1 cellular context compared by ENCODE assay signal in the genomic region with DNA sequence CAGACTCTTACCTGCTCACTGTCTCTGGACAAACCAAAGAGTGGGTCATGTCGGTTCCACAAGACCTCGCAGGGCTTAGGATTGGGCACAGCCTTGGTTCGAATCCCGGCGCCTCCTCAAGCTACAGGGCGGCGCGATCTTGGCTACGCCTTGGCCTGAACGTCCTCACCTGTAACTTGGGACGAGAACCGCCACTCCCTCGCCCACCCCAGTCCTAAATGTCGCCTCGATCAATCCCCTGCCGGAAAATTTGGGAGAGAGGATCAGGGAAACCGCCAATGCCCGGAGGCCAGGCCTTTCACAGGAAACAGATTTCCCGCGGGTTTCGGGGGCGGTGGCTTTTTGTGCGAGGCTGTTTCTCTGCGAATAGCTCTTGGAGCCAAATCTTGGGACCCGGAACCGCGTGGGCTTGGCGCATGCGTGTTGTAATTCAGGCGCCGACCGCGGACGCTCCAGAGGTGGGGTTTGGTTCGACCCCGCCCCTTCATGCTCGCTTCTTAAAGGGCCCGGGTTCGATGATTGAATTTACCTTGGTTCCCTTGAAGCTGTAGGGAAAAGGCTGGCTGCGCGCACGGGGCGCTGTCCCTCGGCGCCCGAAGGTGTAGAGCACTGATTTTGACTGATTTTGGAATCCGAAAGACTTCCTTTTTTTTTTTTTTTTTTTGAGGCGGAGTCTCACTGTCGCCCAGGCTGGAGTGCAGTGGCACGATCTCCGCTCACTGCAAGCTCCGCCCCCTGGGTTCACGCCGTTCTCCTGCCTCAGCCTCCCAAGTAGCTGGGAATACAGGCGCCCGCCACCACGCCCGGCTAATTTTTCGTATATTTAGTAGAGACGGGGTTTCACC.
A peak's percentile ranks its signal among the peaks of the same experiment; 100 is the strongest.
TF ChIP-seq lines count a peak whose summit lies in the region.

A gene with protein sequence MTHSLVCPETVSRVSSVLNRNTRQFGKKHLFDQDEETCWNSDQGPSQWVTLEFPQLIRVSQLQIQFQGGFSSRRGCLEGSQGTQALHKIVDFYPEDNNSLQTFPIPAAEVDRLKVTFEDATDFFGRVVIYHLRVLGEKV (minus strand): TSS at position 403 of the 845 bp plus-strand sequence. CDS start 354 bp downstream, at position 49.

TF ChIP-seq in K562, 482 proteins besides CTCF, POLR2A, EP300 and RAD21 (continued from another document and continues in another):
- TF ChIP-seq, protein P1, sequence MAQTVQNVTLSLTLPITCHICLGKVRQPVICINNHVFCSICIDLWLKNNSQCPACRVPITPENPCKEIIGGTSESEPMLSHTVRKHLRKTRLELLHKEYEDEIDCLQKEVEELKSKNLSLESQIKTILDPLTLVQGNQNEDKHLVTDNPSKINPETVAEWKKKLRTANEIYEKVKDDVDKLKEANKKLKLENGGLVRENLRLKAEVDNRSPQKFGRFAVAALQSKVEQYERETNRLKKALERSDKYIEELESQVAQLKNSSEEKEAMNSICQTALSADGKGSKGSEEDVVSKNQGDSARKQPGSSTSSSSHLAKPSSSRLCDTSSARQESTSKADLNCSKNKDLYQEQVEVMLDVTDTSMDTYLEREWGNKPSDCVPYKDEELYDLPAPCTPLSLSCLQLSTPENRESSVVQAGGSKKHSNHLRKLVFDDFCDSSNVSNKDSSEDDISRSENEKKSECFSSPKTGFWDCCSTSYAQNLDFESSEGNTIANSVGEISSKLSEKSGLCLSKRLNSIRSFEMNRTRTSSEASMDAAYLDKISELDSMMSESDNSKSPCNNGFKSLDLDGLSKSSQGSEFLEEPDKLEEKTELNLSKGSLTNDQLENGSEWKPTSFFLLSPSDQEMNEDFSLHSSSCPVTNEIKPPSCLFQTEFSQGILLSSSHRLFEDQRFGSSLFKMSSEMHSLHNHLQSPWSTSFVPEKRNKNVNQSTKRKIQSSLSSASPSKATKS (CRISPR knock-in tag; IDR thresholded peaks at IDR 0.05) = no peak
- TF ChIP-seq SIN3A (IDR thresholded peaks at IDR 0.05; ENCODE audit: borderline replicate concordance in 2 of 2, control insufficient read depth in 1 of 2, low read depth in 2 of 2, low read length in 2 of 2) = peak; percentile 34 to 68; a peak in 2 of 4 replicates
- TF ChIP-seq, protein P2, sequence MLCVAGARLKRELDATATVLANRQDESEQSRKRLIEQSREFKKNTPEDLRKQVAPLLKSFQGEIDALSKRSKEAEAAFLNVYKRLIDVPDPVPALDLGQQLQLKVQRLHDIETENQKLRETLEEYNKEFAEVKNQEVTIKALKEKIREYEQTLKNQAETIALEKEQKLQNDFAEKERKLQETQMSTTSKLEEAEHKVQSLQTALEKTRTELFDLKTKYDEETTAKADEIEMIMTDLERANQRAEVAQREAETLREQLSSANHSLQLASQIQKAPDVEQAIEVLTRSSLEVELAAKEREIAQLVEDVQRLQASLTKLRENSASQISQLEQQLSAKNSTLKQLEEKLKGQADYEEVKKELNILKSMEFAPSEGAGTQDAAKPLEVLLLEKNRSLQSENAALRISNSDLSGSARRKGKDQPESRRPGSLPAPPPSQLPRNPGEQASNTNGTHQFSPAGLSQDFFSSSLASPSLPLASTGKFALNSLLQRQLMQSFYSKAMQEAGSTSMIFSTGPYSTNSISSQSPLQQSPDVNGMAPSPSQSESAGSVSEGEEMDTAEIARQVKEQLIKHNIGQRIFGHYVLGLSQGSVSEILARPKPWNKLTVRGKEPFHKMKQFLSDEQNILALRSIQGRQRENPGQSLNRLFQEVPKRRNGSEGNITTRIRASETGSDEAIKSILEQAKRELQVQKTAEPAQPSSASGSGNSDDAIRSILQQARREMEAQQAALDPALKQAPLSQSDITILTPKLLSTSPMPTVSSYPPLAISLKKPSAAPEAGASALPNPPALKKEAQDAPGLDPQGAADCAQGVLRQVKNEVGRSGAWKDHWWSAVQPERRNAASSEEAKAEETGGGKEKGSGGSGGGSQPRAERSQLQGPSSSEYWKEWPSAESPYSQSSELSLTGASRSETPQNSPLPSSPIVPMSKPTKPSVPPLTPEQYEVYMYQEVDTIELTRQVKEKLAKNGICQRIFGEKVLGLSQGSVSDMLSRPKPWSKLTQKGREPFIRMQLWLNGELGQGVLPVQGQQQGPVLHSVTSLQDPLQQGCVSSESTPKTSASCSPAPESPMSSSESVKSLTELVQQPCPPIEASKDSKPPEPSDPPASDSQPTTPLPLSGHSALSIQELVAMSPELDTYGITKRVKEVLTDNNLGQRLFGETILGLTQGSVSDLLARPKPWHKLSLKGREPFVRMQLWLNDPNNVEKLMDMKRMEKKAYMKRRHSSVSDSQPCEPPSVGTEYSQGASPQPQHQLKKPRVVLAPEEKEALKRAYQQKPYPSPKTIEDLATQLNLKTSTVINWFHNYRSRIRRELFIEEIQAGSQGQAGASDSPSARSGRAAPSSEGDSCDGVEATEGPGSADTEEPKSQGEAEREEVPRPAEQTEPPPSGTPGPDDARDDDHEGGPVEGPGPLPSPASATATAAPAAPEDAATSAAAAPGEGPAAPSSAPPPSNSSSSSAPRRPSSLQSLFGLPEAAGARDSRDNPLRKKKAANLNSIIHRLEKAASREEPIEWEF (CRISPR knock-in tag; IDR thresholded peaks at IDR 0.05) = no peak
- no peak for TF ChIP-seq JUNB (CRISPR knock-in tag; conservative IDR thresholded peaks at IDR 0.05)
- TF ChIP-seq, protein P3, sequence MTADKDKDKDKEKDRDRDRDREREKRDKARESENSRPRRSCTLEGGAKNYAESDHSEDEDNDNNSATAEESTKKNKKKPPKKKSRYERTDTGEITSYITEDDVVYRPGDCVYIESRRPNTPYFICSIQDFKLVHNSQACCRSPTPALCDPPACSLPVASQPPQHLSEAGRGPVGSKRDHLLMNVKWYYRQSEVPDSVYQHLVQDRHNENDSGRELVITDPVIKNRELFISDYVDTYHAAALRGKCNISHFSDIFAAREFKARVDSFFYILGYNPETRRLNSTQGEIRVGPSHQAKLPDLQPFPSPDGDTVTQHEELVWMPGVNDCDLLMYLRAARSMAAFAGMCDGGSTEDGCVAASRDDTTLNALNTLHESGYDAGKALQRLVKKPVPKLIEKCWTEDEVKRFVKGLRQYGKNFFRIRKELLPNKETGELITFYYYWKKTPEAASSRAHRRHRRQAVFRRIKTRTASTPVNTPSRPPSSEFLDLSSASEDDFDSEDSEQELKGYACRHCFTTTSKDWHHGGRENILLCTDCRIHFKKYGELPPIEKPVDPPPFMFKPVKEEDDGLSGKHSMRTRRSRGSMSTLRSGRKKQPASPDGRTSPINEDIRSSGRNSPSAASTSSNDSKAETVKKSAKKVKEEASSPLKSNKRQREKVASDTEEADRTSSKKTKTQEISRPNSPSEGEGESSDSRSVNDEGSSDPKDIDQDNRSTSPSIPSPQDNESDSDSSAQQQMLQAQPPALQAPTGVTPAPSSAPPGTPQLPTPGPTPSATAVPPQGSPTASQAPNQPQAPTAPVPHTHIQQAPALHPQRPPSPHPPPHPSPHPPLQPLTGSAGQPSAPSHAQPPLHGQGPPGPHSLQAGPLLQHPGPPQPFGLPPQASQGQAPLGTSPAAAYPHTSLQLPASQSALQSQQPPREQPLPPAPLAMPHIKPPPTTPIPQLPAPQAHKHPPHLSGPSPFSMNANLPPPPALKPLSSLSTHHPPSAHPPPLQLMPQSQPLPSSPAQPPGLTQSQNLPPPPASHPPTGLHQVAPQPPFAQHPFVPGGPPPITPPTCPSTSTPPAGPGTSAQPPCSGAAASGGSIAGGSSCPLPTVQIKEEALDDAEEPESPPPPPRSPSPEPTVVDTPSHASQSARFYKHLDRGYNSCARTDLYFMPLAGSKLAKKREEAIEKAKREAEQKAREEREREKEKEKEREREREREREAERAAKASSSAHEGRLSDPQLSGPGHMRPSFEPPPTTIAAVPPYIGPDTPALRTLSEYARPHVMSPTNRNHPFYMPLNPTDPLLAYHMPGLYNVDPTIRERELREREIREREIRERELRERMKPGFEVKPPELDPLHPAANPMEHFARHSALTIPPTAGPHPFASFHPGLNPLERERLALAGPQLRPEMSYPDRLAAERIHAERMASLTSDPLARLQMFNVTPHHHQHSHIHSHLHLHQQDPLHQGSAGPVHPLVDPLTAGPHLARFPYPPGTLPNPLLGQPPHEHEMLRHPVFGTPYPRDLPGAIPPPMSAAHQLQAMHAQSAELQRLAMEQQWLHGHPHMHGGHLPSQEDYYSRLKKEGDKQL (CRISPR knock-in tag; IDR thresholded peaks at IDR 0.05; ENCODE audit: borderline replicate concordance) = no peak
- TF ChIP-seq, protein P4, sequence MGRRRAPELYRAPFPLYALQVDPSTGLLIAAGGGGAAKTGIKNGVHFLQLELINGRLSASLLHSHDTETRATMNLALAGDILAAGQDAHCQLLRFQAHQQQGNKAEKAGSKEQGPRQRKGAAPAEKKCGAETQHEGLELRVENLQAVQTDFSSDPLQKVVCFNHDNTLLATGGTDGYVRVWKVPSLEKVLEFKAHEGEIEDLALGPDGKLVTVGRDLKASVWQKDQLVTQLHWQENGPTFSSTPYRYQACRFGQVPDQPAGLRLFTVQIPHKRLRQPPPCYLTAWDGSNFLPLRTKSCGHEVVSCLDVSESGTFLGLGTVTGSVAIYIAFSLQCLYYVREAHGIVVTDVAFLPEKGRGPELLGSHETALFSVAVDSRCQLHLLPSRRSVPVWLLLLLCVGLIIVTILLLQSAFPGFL (CRISPR knock-in tag; IDR thresholded peaks at IDR 0.05) = no peak
- TF ChIP-seq MAFG (tag; conservative IDR thresholded peaks at IDR 0.05) = no peak
- TF ChIP-seq BACH1 (tag; IDR thresholded peaks at IDR 0.05) = no peak
- TF ChIP-seq, protein P5, sequence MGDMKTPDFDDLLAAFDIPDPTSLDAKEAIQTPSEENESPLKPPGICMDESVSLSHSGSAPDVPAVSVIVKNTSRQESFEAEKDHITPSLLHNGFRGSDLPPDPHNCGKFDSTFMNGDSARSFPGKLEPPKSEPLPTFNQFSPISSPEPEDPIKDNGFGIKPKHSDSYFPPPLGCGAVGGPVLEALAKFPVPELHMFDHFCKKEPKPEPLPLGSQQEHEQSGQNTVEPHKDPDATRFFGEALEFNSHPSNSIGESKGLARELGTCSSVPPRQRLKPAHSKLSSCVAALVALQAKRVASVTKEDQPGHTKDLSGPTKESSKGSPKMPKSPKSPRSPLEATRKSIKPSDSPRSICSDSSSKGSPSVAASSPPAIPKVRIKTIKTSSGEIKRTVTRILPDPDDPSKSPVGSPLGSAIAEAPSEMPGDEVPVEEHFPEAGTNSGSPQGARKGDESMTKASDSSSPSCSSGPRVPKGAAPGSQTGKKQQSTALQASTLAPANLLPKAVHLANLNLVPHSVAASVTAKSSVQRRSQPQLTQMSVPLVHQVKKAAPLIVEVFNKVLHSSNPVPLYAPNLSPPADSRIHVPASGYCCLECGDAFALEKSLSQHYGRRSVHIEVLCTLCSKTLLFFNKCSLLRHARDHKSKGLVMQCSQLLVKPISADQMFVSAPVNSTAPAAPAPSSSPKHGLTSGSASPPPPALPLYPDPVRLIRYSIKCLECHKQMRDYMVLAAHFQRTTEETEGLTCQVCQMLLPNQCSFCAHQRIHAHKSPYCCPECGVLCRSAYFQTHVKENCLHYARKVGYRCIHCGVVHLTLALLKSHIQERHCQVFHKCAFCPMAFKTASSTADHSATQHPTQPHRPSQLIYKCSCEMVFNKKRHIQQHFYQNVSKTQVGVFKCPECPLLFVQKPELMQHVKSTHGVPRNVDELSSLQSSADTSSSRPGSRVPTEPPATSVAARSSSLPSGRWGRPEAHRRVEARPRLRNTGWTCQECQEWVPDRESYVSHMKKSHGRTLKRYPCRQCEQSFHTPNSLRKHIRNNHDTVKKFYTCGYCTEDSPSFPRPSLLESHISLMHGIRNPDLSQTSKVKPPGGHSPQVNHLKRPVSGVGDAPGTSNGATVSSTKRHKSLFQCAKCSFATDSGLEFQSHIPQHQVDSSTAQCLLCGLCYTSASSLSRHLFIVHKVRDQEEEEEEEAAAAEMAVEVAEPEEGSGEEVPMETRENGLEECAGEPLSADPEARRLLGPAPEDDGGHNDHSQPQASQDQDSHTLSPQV (IDR thresholded peaks at IDR 0.05) = no peak
- TF ChIP-seq STAT5B (CRISPR knock-in tag; IDR thresholded peaks at IDR 0.05) = no peak
- TF ChIP-seq RBM39 (optimal IDR thresholded peaks at IDR 0.05; ENCODE audit: low read depth, low read length) = no peak
- TF ChIP-seq CREM (IDR thresholded peaks at IDR 0.05; ENCODE audit: low read depth) = peak; percentile 62; the same call in 1 of the 2 replicates
- TF ChIP-seq BDP1 (IDR thresholded peaks at IDR 0.05; ENCODE audit: insufficient read depth, insufficient read length) = no peak
- no peak for TF ChIP-seq MCM5 (IDR thresholded peaks at IDR 0.05; ENCODE audit: low read depth)
- no peak for TF ChIP-seq ESRRB (CRISPR knock-in tag; IDR thresholded peaks at IDR 0.05; ENCODE audit: borderline replicate concordance)
- TF ChIP-seq CTBP1 (IDR thresholded peaks at IDR 0.05; ENCODE audit: borderline replicate concordance) = no peak
- no peak for TF ChIP-seq SIN3B (IDR thresholded peaks at IDR 0.05; ENCODE audit: low read depth)
- no peak for TF ChIP-seq KDM5B (IDR thresholded peaks at IDR 0.05; ENCODE audit: insufficient replicate concordance, low read depth, low read length)
- peak; percentile 86 for TF ChIP-seq HDAC2 (IDR thresholded peaks at IDR 0.05)
- TF ChIP-seq MYC (IDR thresholded peaks at IDR 0.05; ENCODE audit: low read depth, low read length) = peak; percentile 85
- TF ChIP-seq MYC (CRISPR knock-in tag; IDR thresholded peaks at IDR 0.05; ENCODE audit: borderline replicate concordance, low read depth) = peak; percentile 55; the same call in 1 of the 2 replicates
- TF ChIP-seq, protein P6, sequence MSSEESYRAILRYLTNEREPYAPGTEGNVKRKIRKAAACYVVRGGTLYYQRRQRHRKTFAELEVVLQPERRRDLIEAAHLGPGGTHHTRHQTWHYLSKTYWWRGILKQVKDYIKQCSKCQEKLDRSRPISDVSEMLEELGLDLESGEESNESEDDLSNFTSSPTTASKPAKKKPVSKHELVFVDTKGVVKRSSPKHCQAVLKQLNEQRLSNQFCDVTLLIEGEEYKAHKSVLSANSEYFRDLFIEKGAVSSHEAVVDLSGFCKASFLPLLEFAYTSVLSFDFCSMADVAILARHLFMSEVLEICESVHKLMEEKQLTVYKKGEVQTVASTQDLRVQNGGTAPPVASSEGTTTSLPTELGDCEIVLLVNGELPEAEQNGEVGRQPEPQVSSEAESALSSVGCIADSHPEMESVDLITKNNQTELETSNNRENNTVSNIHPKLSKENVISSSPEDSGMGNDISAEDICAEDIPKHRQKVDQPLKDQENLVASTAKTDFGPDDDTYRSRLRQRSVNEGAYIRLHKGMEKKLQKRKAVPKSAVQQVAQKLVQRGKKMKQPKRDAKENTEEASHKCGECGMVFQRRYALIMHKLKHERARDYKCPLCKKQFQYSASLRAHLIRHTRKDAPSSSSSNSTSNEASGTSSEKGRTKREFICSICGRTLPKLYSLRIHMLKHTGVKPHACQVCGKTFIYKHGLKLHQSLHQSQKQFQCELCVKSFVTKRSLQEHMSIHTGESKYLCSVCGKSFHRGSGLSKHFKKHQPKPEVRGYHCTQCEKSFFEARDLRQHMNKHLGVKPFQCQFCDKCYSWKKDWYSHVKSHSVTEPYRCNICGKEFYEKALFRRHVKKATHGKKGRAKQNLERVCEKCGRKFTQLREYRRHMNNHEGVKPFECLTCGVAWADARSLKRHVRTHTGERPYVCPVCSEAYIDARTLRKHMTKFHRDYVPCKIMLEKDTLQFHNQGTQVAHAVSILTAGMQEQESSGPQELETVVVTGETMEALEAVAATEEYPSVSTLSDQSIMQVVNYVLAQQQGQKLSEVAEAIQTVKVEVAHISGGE (CRISPR knock-in tag; IDR thresholded peaks at IDR 0.05) = peak in 1 of 3 experiments; percentile 87; a peak in 2 of 6 replicates
- no peak for TF ChIP-seq ZNF717 (CRISPR knock-in tag; IDR thresholded peaks at IDR 0.05)
- no peak for TF ChIP-seq NCOA2 (IDR thresholded peaks at IDR 0.05; ENCODE audit: partially characterized antibody in 2 of 2)
- TF ChIP-seq STAT5A (IDR thresholded peaks at IDR 0.05; ENCODE audit: borderline replicate concordance, low read length) = no peak
- peak; percentile 66 to 93 for TF ChIP-seq RCOR1 (IDR thresholded peaks at IDR 0.05; ENCODE audit: borderline replicate concordance in 1 of 2, low read depth in 2 of 2, low read length in 2 of 2)
- no peak for TF ChIP-seq SRSF3 (IDR thresholded peaks at IDR 0.05; ENCODE audit: insufficient read depth, low read length)
- TF ChIP-seq CEBPB (tag; IDR thresholded peaks at IDR 0.05) = no peak
